24 cellular contexts compared by ENCODE assay signal in genomic region chr16:31536804-31537361, GRCh38. TPM values are rescaled to one million over a fixed set of nuclear protein-coding genes. Genes with fewer than 3 reads are reported as not detected.
DNase-seq lines count a peak whose midpoint lies in the region; ATAC-seq and TF ChIP-seq lines count a peak whose summit lies in the region.
"Had no signal": no experiment of that assay in that cellular context is flagged by ENCODE, and none has a peak within 500 bp of the region (broad histone marks: within the 10 kb centered on the region; RNA-seq: fewer than 3 reads in every experiment).

No MANE protein-coding gene starts in this region.

- no peak for TF ChIP-seq POLR2A in thyroid gland (IDR thresholded peaks at IDR 0.05)

- H3K27ac ChIP-seq in right atrium auricular region (no peak overlapping the region), endodermal cell (ENCODE audit: low read depth, low read length) (no peak overlapping the region), lung (ENCODE audit: low read depth in 1 of 2, low read length in 1 of 2) (no peak overlapping the region), thyroid gland (no peak overlapping the region)
- H3K27ac ChIP-seq: BLaER1, prostate gland had no signal

- intact Hi-C loops in cardiac septum (cut with DNase I): no loop called here
- intact Hi-C loops in thyroid gland (cut with DNase I): no loop called here

- no peak for ATAC-seq in lung (ENCODE audit: insufficient read depth, low FRiP score)
- ATAC-seq: activated CD8-positive, alpha-beta memory T cell treated with anti-CD3 and anti-CD28 coated beads, Interleukin-2, amount 10 ng/mL, durations not matched to agents 7 days and 5 days had no signal

- 87 to 98% methylated on average over 8 to 21 of the region's 21 CpGs for WGBS in endodermal cell (ENCODE audit: insufficient coverage in 1 of 2, insufficient read length in 1 of 2), 2 experiments
- WGBS in lung, 2 donors: 65 to 75% methylated on average over 21 of the region's 21 CpGs
- 67 to 73% methylated on average over 18 to 21 of the region's 21 CpGs for WGBS in thyroid gland, 2 donors

- peak overlapping the region; percentile 49 for H3K4me3 Mint-ChIP-seq in endodermal cell
- H3K4me3 Mint-ChIP-seq in T-helper 2 cell treated with Interferon-gamma antibody and Interleukin-4, amounts not matched to agents 5 μg/mL and 100 μg/mL, for 36 hours: no peak overlapping the region
- H3K4me3 Mint-ChIP-seq: activated CD8-positive, alpha-beta memory T cell treated with anti-CD3 and anti-CD28 coated beads, Interleukin-2, amount 10 ng/mL, durations not matched to agents 7 days and 5 days had no signal

- H3K9me3 Mint-ChIP-seq in endodermal cell: peaks cover 38% of the 10 kb centered on the region
- H3K9me3 Mint-ChIP-seq in T-helper 2 cell treated with Interferon-gamma antibody and Interleukin-4, amounts not matched to agents 5 μg/mL and 100 μg/mL, for 36 hours: no peaks in the 10 kb centered on the region

- DNase-seq in right atrium auricular region (ENCODE audit: low spot score) (no peak), cardiac septum (ENCODE audit: low spot score) (no peak), endodermal cell (no peak), lung (ENCODE audit: low spot score) (no peak), thyroid gland (no peak), DMS153 treated with DMSO at 0.1 percent for 48 hours (lab: John Stamatoyannopoulos, UW; ENCODE audit: unreplicated experiment) (no peak), midbrain (lab: John Stamatoyannopoulos, UW) (no peak)
- no peak for DNase-seq in T-helper 2 cell treated with Interferon-gamma antibody and Interleukin-4, amounts not matched to agents 5 μg/mL and 100 μg/mL, for 36 hours (ENCODE audit: low spot score)
- DNase-seq: activated CD4-positive, alpha-beta T cell treated with anti-CD3 and anti-CD28 coated beads for 4 hours; activated CD8-positive, alpha-beta memory T cell treated with anti-CD3 and anti-CD28 coated beads, Interleukin-2, amount 10 ng/mL, durations not matched to agents 7 days and 5 days; Calu3; EL; IMR-90; NCI-H1694; NCI-H748 treated with DMSO at 0.1 percent for 48 hours; stimulated activated CD4-positive, alpha-beta T cell treated with anti-CD3 and anti-CD28 coated beads, Interleukin-12 subunit alpha, Interleukin-12 subunit beta, amount 100 ng/mL, for 4 hours had no signal

- H3K36me3 ChIP-seq in right atrium auricular region: no peaks in the 10 kb centered on the region
- H3K36me3 ChIP-seq in endodermal cell (ENCODE audit: control insufficient read depth, insufficient read depth, low read length): no peaks in the 10 kb centered on the region
- H3K36me3 ChIP-seq in lung (ENCODE audit: control insufficient read depth in 2 of 2, insufficient read depth in 2 of 2, low read length in 2 of 2): no peaks in the 10 kb centered on the region
- H3K36me3 ChIP-seq in thyroid gland: no peaks in the 10 kb centered on the region
- H3K36me3 ChIP-seq: BLaER1, prostate gland had no signal

- no peak overlapping the region for H3K9ac ChIP-seq in endodermal cell (ENCODE audit: extremely low read depth, low read length, poor library complexity, severe bottlenecking)
- H3K9ac ChIP-seq: BLaER1 had no signal

- H3K27ac Mint-ChIP-seq in endodermal cell: no peak overlapping the region
- H3K27ac Mint-ChIP-seq in T-helper 2 cell treated with Interferon-gamma antibody and Interleukin-4, amounts not matched to agents 5 μg/mL and 100 μg/mL, for 36 hours: no peak overlapping the region
- H3K27ac Mint-ChIP-seq: activated CD8-positive, alpha-beta memory T cell treated with anti-CD3 and anti-CD28 coated beads, Interleukin-2, amount 10 ng/mL, durations not matched to agents 7 days and 5 days; activated naive CD4-positive, alpha-beta T cell treated with anti-CD3 and anti-CD28 coated beads, Interleukin-2, amount 50 U/mL, for 72 hours had no signal

- H3K27me3 Mint-ChIP-seq in endodermal cell (ENCODE audit: insufficient read depth): peaks cover 41% of the 10 kb centered on the region
- peaks cover 26% of the 10 kb centered on the region for H3K27me3 Mint-ChIP-seq in T-helper 2 cell treated with Interferon-gamma antibody and Interleukin-4, amounts not matched to agents 5 μg/mL and 100 μg/mL, for 36 hours (ENCODE audit: low read depth)

- H3K4me3 ChIP-seq in right atrium auricular region (peak overlapping the region; percentile 47 to 54), endodermal cell (ENCODE audit: low read length) (no peak overlapping the region), lung (peak overlapping the region; percentile 47), thyroid gland (replicated peaks in 1 of 3) (peak overlapping the region in 2 of 3 donors; percentile 14 to 37)
- H3K4me3 ChIP-seq: BLaER1 had no signal

- TF ChIP-seq CTCF in right atrium auricular region (IDR thresholded peaks at IDR 0.05): no peak
- no peak for TF ChIP-seq CTCF in endodermal cell (conservative IDR thresholded peaks at IDR 0.05)
- no peak for TF ChIP-seq CTCF in lung (IDR thresholded peaks at IDR 0.05; ENCODE audit: control extremely low read depth, extremely low read depth)
- TF ChIP-seq CTCF in thyroid gland (IDR thresholded peaks at IDR 0.05): no peak

- H3K4me1 Mint-ChIP-seq in endodermal cell: no peaks in the 10 kb centered on the region
- H3K4me1 Mint-ChIP-seq in T-helper 2 cell treated with Interferon-gamma antibody and Interleukin-4, amounts not matched to agents 5 μg/mL and 100 μg/mL, for 36 hours (ENCODE audit: low read depth): peaks cover 2% of the 10 kb centered on the region
- H3K4me1 Mint-ChIP-seq: activated CD8-positive, alpha-beta memory T cell treated with anti-CD3 and anti-CD28 coated beads, Interleukin-2, amount 10 ng/mL, durations not matched to agents 7 days and 5 days had no signal

- H3K9me3 ChIP-seq in right atrium auricular region (no peaks in the 10 kb centered on the region), endodermal cell (ENCODE audit: control insufficient read depth, low read length) (peaks cover 11% of the 10 kb centered on the region), lung (ENCODE audit: control insufficient read depth in 2 of 2, insufficient read depth in 1 of 2, low read length in 1 of 2) (peaks cover 0 to 7% of the 10 kb centered on the region in 2 donors), thyroid gland (no peaks in the 10 kb centered on the region)
- H3K9me3 ChIP-seq: prostate gland had no signal

- no peaks in the 10 kb centered on the region for H3K36me3 Mint-ChIP-seq in endodermal cell (ENCODE audit: low read depth)
- H3K36me3 Mint-ChIP-seq in T-helper 2 cell treated with Interferon-gamma antibody and Interleukin-4, amounts not matched to agents 5 μg/mL and 100 μg/mL, for 36 hours (ENCODE audit: low read depth): no peaks in the 10 kb centered on the region

- H3K27me3 ChIP-seq in right atrium auricular region (no peaks in the 10 kb centered on the region), endodermal cell (ENCODE audit: control insufficient read depth, insufficient read depth, low read length, poor library complexity, severe bottlenecking) (peaks cover under 1% of the 10 kb centered on the region), lung (ENCODE audit: control insufficient read depth, insufficient read depth) (no peaks in the 10 kb centered on the region), thyroid gland (no peaks in the 10 kb centered on the region)
- H3K27me3 ChIP-seq: BLaER1 had no signal

- H3K4me1 ChIP-seq in right atrium auricular region (peaks cover 0 to 8% of the 10 kb centered on the region in 2 donors), endodermal cell (ENCODE audit: control insufficient read depth, insufficient read depth, low read length) (no peaks in the 10 kb centered on the region), lung (ENCODE audit: control insufficient read depth in 2 of 2, insufficient read depth in 2 of 2, low read length in 2 of 2) (peaks cover 0 to 9% of the 10 kb centered on the region in 2 donors), thyroid gland (peaks cover 0 to 7% of the 10 kb centered on the region in 2 donors)
- H3K4me1 ChIP-seq: BLaER1, prostate gland had no signal

RNA-seq across cellular contexts. Expression of gene AHSP, which starts 9.2 kb away (rescaled TPM):
- total RNA-seq in right atrium auricular region (1 to 10 TPM; 1.1 to 2.3 TPM), cardiac septum (1.7 TPM), endodermal cell (not detected), lung (10 to 100 TPM in 1 of 2 donors, not detected in 1; 47.8 TPM), thyroid gland (not detected)
- not detected for polyA plus RNA-seq in endodermal cell (2013, experiment 1 of 2)
- polyA plus RNA-seq in endodermal cell (2013, experiment 2 of 2): not detected
- under 1 TPM in 1 of 2 donors, not detected in 1; 0.30 TPM for polyA plus RNA-seq in lung
- total RNA-seq: A673; activated CD8-positive, alpha-beta memory T cell treated with anti-CD3 and anti-CD28 coated beads, Interleukin-2, amount 10 ng/mL, durations not matched to agents 7 days and 5 days; activated naive CD4-positive, alpha-beta T cell treated with anti-CD3 and anti-CD28 coated beads, Interleukin-2, amount 50 U/mL, for 72 hours; Calu3; IMR-90; M059J; prostate gland had no signal
- polyA plus RNA-seq: IMR-90, keratinocyte, neural cell had no signal

RNA-seq across cellular contexts. Expression of gene RUSF1, which starts 28.7 kb away (rescaled TPM):
- total RNA-seq in right atrium auricular region (10 to 100 TPM; 33.3 TPM), cardiac septum (32.6 TPM), endodermal cell (10 to 100 TPM; 45.4 to 50.8 TPM), lung (10 to 100 TPM; 75.9 to 82.7 TPM), thyroid gland (100 to 1,000 TPM in 3 of 4 donors, 10 to 100 TPM in 1; 77.8 to 136 (median 129) TPM)
- polyA plus RNA-seq in endodermal cell (2013, experiment 1 of 2): 60.5 TPM
- 48.5 TPM for polyA plus RNA-seq in endodermal cell (2013, experiment 2 of 2)
- polyA plus RNA-seq in lung: 10 to 100 TPM; 56.1 to 70.3 TPM

RNA-seq across cellular contexts. Expression of gene SLC5A2, which starts 54.0 kb away (rescaled TPM):
- total RNA-seq in right atrium auricular region: not detected
- total RNA-seq in cardiac septum: not detected
- total RNA-seq in endodermal cell: under 1 TPM; 0.22 to 0.24 TPM
- polyA plus RNA-seq in endodermal cell (2013, experiment 1 of 2): 0.28 TPM
- 0.17 TPM for polyA plus RNA-seq in endodermal cell (2013, experiment 2 of 2)
- 1 to 10 TPM in 1 of 2 donors, under 1 TPM in 1; 0.85 to 1.7 TPM for total RNA-seq in lung
- 1 to 10 TPM; 2.9 to 3.1 TPM for polyA plus RNA-seq in lung
- under 1 TPM in 1 of 4 donors, not detected in 3; 0.33 TPM for total RNA-seq in thyroid gland
- total RNA-seq: A673; activated CD8-positive, alpha-beta memory T cell treated with anti-CD3 and anti-CD28 coated beads, Interleukin-2, amount 10 ng/mL, durations not matched to agents 7 days and 5 days; IMR-90; subcutaneous adipose tissue had no signal
- polyA plus RNA-seq: IMR-90, keratinocyte, neural cell had no signal
